ENCODE assay signal across 8 cellular contexts in the genomic region with DNA sequence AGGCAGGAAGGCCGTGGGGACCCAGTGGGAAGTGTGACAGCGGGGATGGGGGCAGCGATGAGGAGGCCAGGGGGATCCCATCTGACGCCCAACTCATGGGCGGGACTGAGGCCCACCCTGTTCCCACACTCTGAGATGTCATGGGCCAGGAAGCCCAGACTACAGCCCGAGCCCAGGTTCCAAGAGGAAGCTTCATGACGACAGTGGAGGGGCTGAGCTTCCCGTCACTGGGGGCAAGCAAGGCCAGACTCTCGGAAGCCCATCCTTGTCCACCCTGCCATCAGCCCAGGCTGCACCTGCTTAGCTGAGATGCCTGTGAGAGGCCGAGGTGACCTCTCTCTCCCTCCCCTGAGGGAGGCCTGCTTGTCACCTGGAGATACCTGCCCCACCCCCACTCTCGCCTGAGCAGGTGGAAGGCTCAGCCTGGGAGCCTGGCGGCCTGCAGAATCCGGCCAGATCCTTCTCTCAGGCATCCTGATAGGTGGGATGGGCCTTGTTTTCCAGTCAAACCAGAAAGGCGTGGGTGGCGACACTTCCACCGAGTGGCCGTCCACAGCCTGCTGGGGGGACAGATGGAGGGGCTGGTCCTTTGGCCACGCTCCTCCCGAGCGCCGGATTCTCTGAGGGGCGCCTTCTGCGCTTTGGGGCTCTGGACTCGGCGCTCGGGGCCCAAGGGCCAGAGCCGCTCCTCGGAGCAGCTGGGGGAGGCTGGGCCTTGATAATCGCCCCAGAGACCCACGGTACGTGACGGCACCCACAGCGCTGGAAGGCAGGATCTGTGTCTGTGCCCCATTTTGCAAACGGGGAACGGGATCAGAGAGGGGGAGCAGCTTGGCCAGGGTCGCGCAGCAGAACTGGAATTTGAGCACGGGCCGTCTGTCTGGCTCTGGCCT. TPM values are rescaled to one million over a fixed set of nuclear protein-coding genes. Genes with fewer than 3 reads are reported as not detected.
DNase-seq lines count a peak whose midpoint lies in the region; ATAC-seq, FAIRE-seq and TF ChIP-seq lines count a peak whose summit lies in the region.

No MANE protein-coding gene starts in this region.

- H3K4me1 ChIP-seq in small intestine (ENCODE audit: control insufficient read depth in 2 of 2, insufficient read depth in 1 of 2, low read depth in 1 of 2, low read length in 1 of 2), result peaks cover 0 to 15% of the 10 kb centered on the region in 2 donors

- DNase-seq in GM12864 (ENCODE audit: low read depth), result no peak
- no peak for DNase-seq in RWPE1 (ENCODE audit: low spot score)
- DNase-seq in fibroblast of mammary gland (ENCODE audit: low read depth), result peak; percentile 31
- DNase-seq in small intestine, result peak; percentile 89
- no peak for DNase-seq in AG20443 (ENCODE audit: low spot score)
- no peak for DNase-seq in NCI-H345 (lab: John Stamatoyannopoulos, UW)

- ATAC-seq in HG02588 (IDR thresholded peaks at IDR 0.05; ENCODE audit: unreplicated experiment) (no peak), HG03457 (IDR thresholded peaks at IDR 0.05; ENCODE audit: unreplicated experiment) (no peak)

- no peaks in the 10 kb centered on the region for H3K27me3 ChIP-seq in small intestine (ENCODE audit: control insufficient read depth in 2 of 2, insufficient read depth in 2 of 2, low read length in 2 of 2)

- POLR2A ChIA-PET in RWPE1 (lab: Yijun Ruan, JAX; ENCODE audit: low non-redundant PET), result no interaction called here

- H3K36me3 ChIP-seq in small intestine (ENCODE audit: control insufficient read depth in 2 of 2, insufficient read depth in 2 of 2, low read length in 2 of 2), result peaks cover 0 to 4% of the 10 kb centered on the region in 2 donors

- no peak for FAIRE-seq in small intestine (lab: Jason Lieb, UNC)

- TF ChIP-seq CTCF in GM12864 (IDR thresholded peaks at IDR 0.05; ENCODE audit: low read depth, low read length, missing control alignments) (no peak), RWPE1 (conservative IDR thresholded peaks at IDR 0.05; ENCODE audit: low read depth) (no peak), fibroblast of mammary gland (conservative IDR thresholded peaks at IDR 0.05; ENCODE audit: control insufficient read depth, insufficient read depth, low read depth, low read length) (no peak)

- H3K27ac ChIP-seq in RWPE1, result peak overlapping the region; percentile 98
- H3K27ac ChIP-seq in small intestine (ENCODE audit: low read depth in 1 of 2, low read length in 1 of 2), result peak overlapping the region; percentile 89 to 100

- no peaks in the 10 kb centered on the region for H3K9me3 ChIP-seq in small intestine (ENCODE audit: control insufficient read depth, low read depth)

- H3K4me3 ChIP-seq in GM12864 (ENCODE audit: low read depth, low read length) (peak overlapping the region; percentile 50), fibroblast of mammary gland (ENCODE audit: control insufficient read depth, low read depth, low read length) (peak overlapping the region; percentile 16), small intestine (ENCODE audit: low read depth in 1 of 2, low read length in 2 of 2) (peak overlapping the region in 1 of 2 donors; percentile 95)

- CTCF ChIA-PET in RWPE1 (lab: Yijun Ruan, JAX), result no interaction called here

- WGBS in small intestine, 3 donors, result 16 to 53% (median 32%) methylated on average over 35 to 39 of the region's 39 CpGs

RNA-seq across cellular contexts. Expression of gene ZBTB7A, which starts 4.8 kb away (rescaled TPM):
- 10 to 100 TPM; 14.3 to 27.0 (median 16.8) TPM for polyA plus RNA-seq in small intestine

RNA-seq across cellular contexts. Expression of gene PIAS4, which starts 54.4 kb away (rescaled TPM):
- polyA plus RNA-seq in small intestine, result 10 to 100 TPM; 10.8 to 14.8 (median 11.4) TPM

Comparison
In these comparisons a context has a peak if more than half of its experiments do, and no peak if none do; other contexts are left out.
1. DNase-seq: peak in fibroblast of mammary gland (single experiment) and small intestine (single experiment); none in GM12864 (single experiment), RWPE1 (single experiment), AG20443 (single experiment) and NCI-H345 (single experiment).